ENCODE assay signal across 1 cellular context in the genomic region with DNA sequence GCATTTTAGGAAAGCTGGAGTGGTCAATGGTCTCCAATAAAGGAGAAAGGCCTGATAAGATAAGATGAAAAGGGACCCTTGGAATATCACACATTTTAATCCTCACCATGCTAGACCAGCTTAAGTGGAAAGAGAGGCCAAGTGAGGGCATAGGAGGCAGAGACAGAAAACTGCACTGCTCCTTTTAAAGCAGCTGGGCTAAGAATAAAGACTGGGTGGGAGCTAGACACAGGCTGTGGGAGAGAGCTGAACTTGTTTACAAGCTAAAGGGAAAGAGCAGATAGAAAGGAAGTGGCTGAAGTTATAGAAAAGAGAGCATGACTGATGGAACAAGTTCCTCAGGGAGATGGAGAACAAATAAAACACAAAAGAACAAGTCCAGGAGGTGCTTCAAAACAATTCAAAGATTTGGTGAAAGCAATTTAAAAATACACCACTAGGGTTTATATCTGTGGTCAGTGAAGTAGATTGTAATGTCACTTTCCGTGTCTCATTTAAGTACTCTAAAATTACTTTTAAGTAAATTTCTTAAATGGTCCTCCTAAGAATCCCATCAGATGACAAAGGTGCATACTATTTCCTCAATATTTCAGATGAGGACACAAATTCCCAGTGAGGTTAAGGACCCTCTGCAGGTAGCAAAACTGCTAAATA.
TF ChIP-seq lines count a peak whose summit lies in the region.

No MANE protein-coding gene starts in this region.

TF ChIP-seq in GM12878, 131 proteins besides CTCF, POLR2A, EP300 and RAD21 (continued from another document):
- TF ChIP-seq IRF3 (IDR thresholded peaks at IDR 0.05) (no peak), RB1 (IDR thresholded peaks at IDR 0.05; ENCODE audit: borderline replicate concordance) (no peak), IKZF1 (conservative IDR thresholded peaks at IDR 0.05) (no peak), ZNF24 (IDR thresholded peaks at IDR 0.05) (no peak), USF2 (IDR thresholded peaks at IDR 0.05; ENCODE audit: borderline replicate concordance, low read depth, low read length) (no peak), PKNOX1 (IDR thresholded peaks at IDR 0.05) (no peak), PAX5 (IDR thresholded peaks at IDR 0.05; ENCODE audit: borderline replicate concordance, low read depth, low read length) (no peak), IKZF2 (IDR thresholded peaks at IDR 0.05) (no peak), ZNF622 (IDR thresholded peaks at IDR 0.05) (no peak), MTA2 (IDR thresholded peaks at IDR 0.05; ENCODE audit: low read depth) (no peak)
- TF ChIP-seq, protein P1, sequence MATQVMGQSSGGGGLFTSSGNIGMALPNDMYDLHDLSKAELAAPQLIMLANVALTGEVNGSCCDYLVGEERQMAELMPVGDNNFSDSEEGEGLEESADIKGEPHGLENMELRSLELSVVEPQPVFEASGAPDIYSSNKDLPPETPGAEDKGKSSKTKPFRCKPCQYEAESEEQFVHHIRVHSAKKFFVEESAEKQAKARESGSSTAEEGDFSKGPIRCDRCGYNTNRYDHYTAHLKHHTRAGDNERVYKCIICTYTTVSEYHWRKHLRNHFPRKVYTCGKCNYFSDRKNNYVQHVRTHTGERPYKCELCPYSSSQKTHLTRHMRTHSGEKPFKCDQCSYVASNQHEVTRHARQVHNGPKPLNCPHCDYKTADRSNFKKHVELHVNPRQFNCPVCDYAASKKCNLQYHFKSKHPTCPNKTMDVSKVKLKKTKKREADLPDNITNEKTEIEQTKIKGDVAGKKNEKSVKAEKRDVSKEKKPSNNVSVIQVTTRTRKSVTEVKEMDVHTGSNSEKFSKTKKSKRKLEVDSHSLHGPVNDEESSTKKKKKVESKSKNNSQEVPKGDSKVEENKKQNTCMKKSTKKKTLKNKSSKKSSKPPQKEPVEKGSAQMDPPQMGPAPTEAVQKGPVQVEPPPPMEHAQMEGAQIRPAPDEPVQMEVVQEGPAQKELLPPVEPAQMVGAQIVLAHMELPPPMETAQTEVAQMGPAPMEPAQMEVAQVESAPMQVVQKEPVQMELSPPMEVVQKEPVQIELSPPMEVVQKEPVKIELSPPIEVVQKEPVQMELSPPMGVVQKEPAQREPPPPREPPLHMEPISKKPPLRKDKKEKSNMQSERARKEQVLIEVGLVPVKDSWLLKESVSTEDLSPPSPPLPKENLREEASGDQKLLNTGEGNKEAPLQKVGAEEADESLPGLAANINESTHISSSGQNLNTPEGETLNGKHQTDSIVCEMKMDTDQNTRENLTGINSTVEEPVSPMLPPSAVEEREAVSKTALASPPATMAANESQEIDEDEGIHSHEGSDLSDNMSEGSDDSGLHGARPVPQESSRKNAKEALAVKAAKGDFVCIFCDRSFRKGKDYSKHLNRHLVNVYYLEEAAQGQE (IDR thresholded peaks at IDR 0.05; ENCODE audit: low read depth, low read length), result no peak
TF ChIP-seq in GM12878: peak in this region for 0.
